In the genomic region with DNA sequence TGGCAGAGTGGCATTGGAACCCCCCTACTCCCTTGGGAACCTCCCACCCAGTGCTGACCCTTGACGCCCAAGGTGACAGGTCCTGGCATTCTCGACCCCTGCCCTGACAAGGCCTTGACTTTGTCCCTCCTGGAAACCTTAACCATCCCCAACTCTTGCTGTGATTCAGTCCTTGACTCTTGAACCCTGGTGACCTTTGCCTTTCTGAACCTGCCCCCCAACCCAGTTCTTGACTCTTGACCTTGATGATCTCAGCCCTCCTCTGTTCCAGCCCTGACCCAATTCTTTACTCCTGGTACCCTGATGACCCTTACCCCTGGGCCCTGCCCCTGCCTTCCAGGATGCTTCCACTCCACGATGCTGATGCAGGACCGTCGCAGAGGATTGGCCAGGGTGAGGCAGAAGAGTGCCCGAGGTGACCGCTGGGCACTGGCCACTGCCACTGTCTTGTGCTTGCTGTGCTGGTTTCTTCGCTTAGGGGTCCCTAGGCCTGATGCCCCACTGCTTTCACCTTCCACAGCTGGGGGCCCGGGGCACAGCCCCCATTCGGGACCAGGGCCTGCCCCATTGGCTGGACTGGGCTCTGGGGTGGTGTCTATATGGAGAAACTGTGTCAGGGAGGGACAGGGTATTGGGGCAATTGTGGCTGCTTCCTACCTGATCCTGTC, we compare ENCODE assay signal across 1 cellular context.
A peak's percentile ranks its signal among the peaks of the same experiment; 100 is the strongest.
TF ChIP-seq lines count a peak whose summit lies in the region.

No MANE protein-coding gene starts in this region.

TF ChIP-seq in K562, 482 proteins besides CTCF, POLR2A, EP300 and RAD21:
- TF ChIP-seq SMC3 (conservative IDR thresholded peaks at IDR 0.05; ENCODE audit: insufficient read depth, low read depth, low read length) (no peak), NR2C1 (IDR thresholded peaks at IDR 0.05) (peak; percentile 62), NR2C1 (tag; IDR thresholded peaks at IDR 0.05) (peak; percentile 52; the same call in 1 of the 2 replicates)
